32 cellular contexts compared by ENCODE assay signal in genomic region chr14:99357856-99358390, GRCh38.
"Had no signal": no experiment of that assay in that cellular context is flagged by ENCODE, and none has a peak within 500 bp of the region (broad histone marks: within the 10 kb centered on the region; RNA-seq: fewer than 3 reads in every experiment).

No MANE protein-coding gene starts in this region.

- FAIRE-seq: kidney, TTC549 had no signal

- H3K4me1 ChIP-seq: adrenal gland, gastroesophageal sphincter, psoas muscle, stomach, tibial artery, upper lobe of right lung had no signal

- DNase-seq: activated CD4-positive, alpha-beta T cell treated with anti-CD3 and anti-CD28 coated beads, Interleukin-2, amount 50 U/mL, for 1 hour; activated CD4-positive, CD25-positive, alpha-beta regulatory T cell treated with anti-CD3 and anti-CD28 coated beads, Interleukin-2, amount 50 U/mL, for 72 hours; activated CD8-positive, alpha-beta T cell treated with anti-CD3 and anti-CD28 coated beads for 36 hours; activated naive CD4-positive, alpha-beta T cell treated with anti-CD3 and anti-CD28 coated beads for 36 hours; activated naive CD8-positive, alpha-beta T cell treated with anti-CD3 and anti-CD28 coated beads for 36 hours; activated T-cell treated with anti-CD3 and anti-CD28 coated beads, Interleukin-2, amount 50 U/mL, for 4 hours; adrenal gland; cerebellar nuclear complex; effector memory CD8-positive, alpha-beta T cell; erythroblast; hippocampal formation; kidney; ovary; psoas muscle; stimulated activated CD4-positive, alpha-beta T cell treated with anti-CD3 and anti-CD28 coated beads, Interleukin-1b, Interleukin-23, amount 100 ng/mL, for 48 hours; stimulated activated CD4-positive, alpha-beta T cell treated with anti-CD3 and anti-CD28 coated beads, Interleukin-4, amount 100 ng/mL, for 4 hours; stimulated activated naive B cell treated with anti-CD40 and anti-IgM and Interleukin-4, amounts not matched to agents 10 μg/mL and 1 μg/mL and 100 μg/mL, for 72 hours; stomach; tibial artery; upper lobe of right lung; WERI-Rb-1 had no signal

- H3K27me3 ChIP-seq: adrenal gland, cardiac muscle cell, neutrophil, ovary, suprapubic skin, upper lobe of right lung had no signal

- H3K36me3 ChIP-seq: adrenal gland, cardiac muscle cell, gastroesophageal sphincter, neutrophil, ovary, stomach, suprapubic skin, tibial artery, upper lobe of right lung, WERI-Rb-1 had no signal

- H3K4me2 ChIP-seq: smooth muscle cell had no signal

- H3K4me3 ChIP-seq: adrenal gland, cardiac muscle cell, coronary artery, gastroesophageal sphincter, mucosa of descending colon, ovary, psoas muscle, smooth muscle cell, stomach, suprapubic skin, tibial artery, upper lobe of right lung had no signal

- H3K27ac ChIP-seq: adrenal gland, cardiac muscle cell, coronary artery, dorsolateral prefrontal cortex, gastroesophageal sphincter, neutrophil, ovary, psoas muscle, stomach, suprapubic skin, tibial artery, upper lobe of right lung, WERI-Rb-1 had no signal

- H3K9me3 ChIP-seq: adrenal gland, gastroesophageal sphincter, mucosa of descending colon, neutrophil, ovary, psoas muscle, suprapubic skin, upper lobe of right lung had no signal

- ATAC-seq: activated CD8-positive, alpha-beta T cell treated with anti-CD3 and anti-CD28 coated beads for 36 hours; activated T-cell treated with anti-CD3 and anti-CD28 coated beads, Interleukin-2, amount 50 U/mL, for 4 hours; activated T-helper 17 cell treated with anti-CD3 and anti-CD28 coated beads, Interleukin-2, amount 50 U/mL, for 72 hours; effector memory CD8-positive, alpha-beta T cell; gastroesophageal sphincter; natural killer cell treated with Interleukin-12 subunit alpha and Interleukin-12 subunit beta and Interleukin-15 and Interleukin-18, amount 100 ng/mL, for 72 hours; psoas muscle; stimulated activated naive B cell treated with anti-CD40 and anti-IgM and Interleukin-4, amounts not matched to agents 10 μg/mL and 1 μg/mL and 100 μg/mL, for 72 hours; upper lobe of right lung had no signal
